41 cellular contexts compared by ENCODE assay signal in genomic region chr2:129641371-129641770, GRCh38.
"Had no signal": no experiment of that assay in that cellular context is flagged by ENCODE, and none has a peak within 500 bp of the region (broad histone marks: within the 10 kb centered on the region; RNA-seq: fewer than 3 reads in every experiment).

No MANE protein-coding gene starts in this region.

- H3K9me3 Mint-ChIP-seq: activated naive CD4-positive, alpha-beta T cell treated with anti-CD3 and anti-CD28 coated beads for 36 hours; activated naive CD4-positive, alpha-beta T cell treated with anti-CD3 and anti-CD28 coated beads, Interleukin-2, amount 50 U/mL, for 24 hours; activated naive CD4-positive, alpha-beta T cell treated with anti-CD3 and anti-CD28 coated beads, Interleukin-2, amount 50 U/mL, for 72 hours; activated naive CD8-positive, alpha-beta T cell treated with anti-CD3 and anti-CD28 coated beads for 36 hours; activated naive CD8-positive, alpha-beta T cell treated with anti-CD3 and anti-CD28 coated beads, Interleukin-2, amount 10 ng/mL, durations not matched to agents 7 days and 5 days; activated naive CD8-positive, alpha-beta T cell treated with anti-CD3 and anti-CD28 coated beads, Interleukin-2, amount 50 U/mL, for 24 hours; activated T-cell treated with anti-CD3 and anti-CD28 coated beads, Interleukin-2, amount 50 U/mL, for 24 hours; activated T-cell treated with anti-CD3 and anti-CD28 coated beads, Interleukin-2, amount 50 U/mL, for 4 hours; activated T-helper 1 cell treated with anti-CD3 and anti-CD28 coated beads, Interleukin-12 subunit alpha, Interleukin-12 subunit beta, Interleukin-2, Interleukin-4 antibody, amounts not matched to agents 30 ng/mL and 10 ng/mL and 1 ng/mL, durations not matched to agents 14 hours and 24 hours and 36 hours; activated T-helper 2 cell treated with anti-CD3 and anti-CD28 coated beads, Interferon-gamma antibody, Interleukin-2, Interleukin-4, amounts not matched to agents 10 μg/mL and 5 μg/mL and 100 μg/mL, durations not matched to agents 14 hours and 24 hours and 36 hours; brain had no signal

- FAIRE-seq: astrocyte, bronchial epithelial cell had no signal

- ATAC-seq: activated naive CD4-positive, alpha-beta T cell treated with anti-CD3 and anti-CD28 coated beads, Interleukin-2, amount 50 U/mL, for 72 hours; activated naive CD8-positive, alpha-beta T cell treated with anti-CD3 and anti-CD28 coated beads, Interleukin-2, amount 50 U/mL, for 24 hours; activated T-cell treated with anti-CD3 and anti-CD28 coated beads, Interleukin-2, amount 50 U/mL, for 4 hours; activated T-cell treated with anti-CD3 and anti-CD28 coated beads, Interleukin-2, amount 50 U/mL, for 72 hours; activated T-helper 17 cell treated with anti-CD3 and anti-CD28 coated beads, Interleukin-2, amount 50 U/mL, for 72 hours; body of pancreas had no signal

- H3K27ac ChIP-seq: adrenal gland, ascending aorta, body of pancreas, brain microvascular endothelial cell, breast epithelium, cardiac muscle cell had no signal

- H3K4me1 ChIP-seq: adrenal gland, ascending aorta, body of pancreas, breast epithelium had no signal

- H3K4me3 ChIP-seq: adrenal gland, ascending aorta, body of pancreas, breast epithelium, cardiac muscle cell had no signal

- H3K4me3 Mint-ChIP-seq: activated naive CD4-positive, alpha-beta T cell treated with anti-CD3 and anti-CD28 coated beads for 36 hours; activated naive CD4-positive, alpha-beta T cell treated with anti-CD3 and anti-CD28 coated beads, Interleukin-2, amount 10 ng/mL, durations not matched to agents 7 days and 5 days; activated naive CD4-positive, alpha-beta T cell treated with anti-CD3 and anti-CD28 coated beads, Interleukin-2, amount 50 U/mL, for 24 hours; activated naive CD8-positive, alpha-beta T cell; activated naive CD8-positive, alpha-beta T cell treated with anti-CD3 and anti-CD28 coated beads for 36 hours; activated naive CD8-positive, alpha-beta T cell treated with anti-CD3 and anti-CD28 coated beads, Interleukin-2, amount 10 ng/mL, durations not matched to agents 7 days and 5 days; activated naive CD8-positive, alpha-beta T cell treated with anti-CD3 and anti-CD28 coated beads, Interleukin-2, amount 50 U/mL, for 24 hours; activated T-cell treated with anti-CD3 and anti-CD28 coated beads, Interleukin-2, amount 50 U/mL, for 24 hours; activated T-cell treated with anti-CD3 and anti-CD28 coated beads, Interleukin-2, amount 50 U/mL, for 4 hours; activated T-cell treated with anti-CD3 and anti-CD28 coated beads, Interleukin-2, amount 50 U/mL, for 72 hours; activated T-helper 1 cell treated with anti-CD3 and anti-CD28 coated beads, Interleukin-12 subunit alpha, Interleukin-12 subunit beta, Interleukin-2, Interleukin-4 antibody, amounts not matched to agents 30 ng/mL and 10 ng/mL and 1 ng/mL, durations not matched to agents 14 hours and 24 hours and 36 hours; activated T-helper 17 cell treated with anti-CD3 and anti-CD28 coated beads, Interleukin-2, amount 50 U/mL, for 72 hours; brain; central memory CD8-positive, alpha-beta T cell had no signal

- H3K27me3 Mint-ChIP-seq: activated naive CD4-positive, alpha-beta T cell treated with anti-CD3 and anti-CD28 coated beads, Interleukin-2, amount 10 ng/mL, durations not matched to agents 7 days and 5 days; activated naive CD8-positive, alpha-beta T cell treated with anti-CD3 and anti-CD28 coated beads for 36 hours; activated naive CD8-positive, alpha-beta T cell treated with anti-CD3 and anti-CD28 coated beads, Interleukin-2, amount 10 ng/mL, durations not matched to agents 7 days and 5 days; activated naive CD8-positive, alpha-beta T cell treated with anti-CD3 and anti-CD28 coated beads, Interleukin-2, amount 50 U/mL, for 24 hours; activated T-cell treated with anti-CD3 and anti-CD28 coated beads, Interleukin-2, amount 50 U/mL, for 24 hours had no signal

- DNase-seq: activated effector memory CD4-positive, alpha-beta T cell treated with anti-CD3 and anti-CD28 coated beads, Interleukin-2, amount 50 U/mL, for 16 hours; activated effector memory CD4-positive, alpha-beta T cell treated with Interleukin-2 at 50 U/mL for 16 hours; activated gamma-delta T cell; activated gamma-delta T cell treated with Interleukin-2 at 50 U/mL for 16 hours; activated naive CD4-positive, alpha-beta T cell; activated naive CD4-positive, alpha-beta T cell treated with anti-CD3 and anti-CD28 coated beads for 36 hours; activated naive CD4-positive, alpha-beta T cell treated with anti-CD3 and anti-CD28 coated beads, Interleukin-2, amount 10 ng/mL, durations not matched to agents 7 days and 5 days; activated naive CD4-positive, alpha-beta T cell treated with anti-CD3 and anti-CD28 coated beads, Interleukin-2, amount 50 U/mL, for 16 hours; activated naive CD4-positive, alpha-beta T cell treated with Interleukin-2 at 50 U/mL for 16 hours; activated naive CD8-positive, alpha-beta T cell treated with anti-CD3 and anti-CD28 coated beads for 36 hours; activated naive CD8-positive, alpha-beta T cell treated with anti-CD3 and anti-CD28 coated beads, Interleukin-2, amount 10 ng/mL, durations not matched to agents 7 days and 5 days; activated naive CD8-positive, alpha-beta T cell treated with anti-CD3 and anti-CD28 coated beads, Interleukin-2, amount 50 U/mL, for 24 hours; activated T-cell treated with anti-CD3 and anti-CD28 coated beads for 4 hours; activated T-cell treated with anti-CD3 and anti-CD28 coated beads, Interleukin-2, amount 50 U/mL, for 1 hour; activated T-cell treated with anti-CD3 and anti-CD28 coated beads, Interleukin-2, amount 50 U/mL, for 24 hours; activated T-cell treated with anti-CD3 and anti-CD28 coated beads, Interleukin-2, amount 50 U/mL, for 4 hours; activated T-cell treated with anti-CD3 and anti-CD28 coated beads, Interleukin-2, amount 50 U/mL, for 48 hours; activated T-cell treated with anti-CD3 and anti-CD28 coated beads, Interleukin-2, amount 50 U/mL, for 72 hours; adrenal gland; amniotic stem cell; amygdala; anterior cingulate cortex; aorta; body of pancreas; brain microvascular endothelial cell; caudate nucleus; central memory CD4-positive, alpha-beta T cell; cerebellar nuclear complex had no signal

- H3K4me1 Mint-ChIP-seq: activated naive CD4-positive, alpha-beta T cell treated with anti-CD3 and anti-CD28 coated beads, Interleukin-2, amount 10 ng/mL, durations not matched to agents 7 days and 5 days; activated naive CD4-positive, alpha-beta T cell treated with anti-CD3 and anti-CD28 coated beads, Interleukin-2, amount 50 U/mL, for 24 hours; activated naive CD8-positive, alpha-beta T cell treated with anti-CD3 and anti-CD28 coated beads for 36 hours; activated naive CD8-positive, alpha-beta T cell treated with anti-CD3 and anti-CD28 coated beads, Interleukin-2, amount 10 ng/mL, durations not matched to agents 7 days and 5 days; activated naive CD8-positive, alpha-beta T cell treated with anti-CD3 and anti-CD28 coated beads, Interleukin-2, amount 50 U/mL, for 24 hours; activated T-helper 17 cell treated with anti-CD3 and anti-CD28 coated beads, Interleukin-2, amount 50 U/mL, for 72 hours; brain; central memory CD8-positive, alpha-beta T cell had no signal

- H3K9me3 ChIP-seq: adrenal gland, ascending aorta, body of pancreas, breast epithelium had no signal

- H3K27ac Mint-ChIP-seq: activated naive CD4-positive, alpha-beta T cell treated with anti-CD3 and anti-CD28 coated beads for 36 hours; activated naive CD4-positive, alpha-beta T cell treated with anti-CD3 and anti-CD28 coated beads, Interleukin-2, amount 10 ng/mL, durations not matched to agents 7 days and 5 days; activated naive CD4-positive, alpha-beta T cell treated with anti-CD3 and anti-CD28 coated beads, Interleukin-2, amount 50 U/mL, for 24 hours; activated naive CD4-positive, alpha-beta T cell treated with anti-CD3 and anti-CD28 coated beads, Interleukin-2, amount 50 U/mL, for 72 hours; activated naive CD8-positive, alpha-beta T cell; activated naive CD8-positive, alpha-beta T cell treated with anti-CD3 and anti-CD28 coated beads for 36 hours; activated naive CD8-positive, alpha-beta T cell treated with anti-CD3 and anti-CD28 coated beads, Interleukin-2, amount 10 ng/mL, durations not matched to agents 7 days and 5 days; activated naive CD8-positive, alpha-beta T cell treated with anti-CD3 and anti-CD28 coated beads, Interleukin-2, amount 50 U/mL, for 24 hours; activated T-cell treated with anti-CD3 and anti-CD28 coated beads, Interleukin-2, amount 50 U/mL, for 24 hours; activated T-cell treated with anti-CD3 and anti-CD28 coated beads, Interleukin-2, amount 50 U/mL, for 72 hours; activated T-helper 1 cell treated with anti-CD3 and anti-CD28 coated beads, Interleukin-12 subunit alpha, Interleukin-12 subunit beta, Interleukin-2, Interleukin-4 antibody, amounts not matched to agents 30 ng/mL and 10 ng/mL and 1 ng/mL, durations not matched to agents 14 hours and 24 hours and 36 hours; activated T-helper 17 cell treated with anti-CD3 and anti-CD28 coated beads, Interleukin-2, amount 50 U/mL, for 72 hours; activated T-helper 2 cell treated with anti-CD3 and anti-CD28 coated beads, Interferon-gamma antibody, Interleukin-2, Interleukin-4, amounts not matched to agents 10 μg/mL and 5 μg/mL and 100 μg/mL, durations not matched to agents 14 hours and 24 hours and 36 hours; brain had no signal

- H3K27me3 ChIP-seq: adrenal gland, ascending aorta, body of pancreas, brain microvascular endothelial cell, breast epithelium, cardiac muscle cell had no signal

- H3K36me3 ChIP-seq: adrenal gland, ascending aorta, brain microvascular endothelial cell, breast epithelium, cardiac muscle cell had no signal
